Comparison of ENCODE assay signal across 28 cellular contexts in the genomic region with DNA sequence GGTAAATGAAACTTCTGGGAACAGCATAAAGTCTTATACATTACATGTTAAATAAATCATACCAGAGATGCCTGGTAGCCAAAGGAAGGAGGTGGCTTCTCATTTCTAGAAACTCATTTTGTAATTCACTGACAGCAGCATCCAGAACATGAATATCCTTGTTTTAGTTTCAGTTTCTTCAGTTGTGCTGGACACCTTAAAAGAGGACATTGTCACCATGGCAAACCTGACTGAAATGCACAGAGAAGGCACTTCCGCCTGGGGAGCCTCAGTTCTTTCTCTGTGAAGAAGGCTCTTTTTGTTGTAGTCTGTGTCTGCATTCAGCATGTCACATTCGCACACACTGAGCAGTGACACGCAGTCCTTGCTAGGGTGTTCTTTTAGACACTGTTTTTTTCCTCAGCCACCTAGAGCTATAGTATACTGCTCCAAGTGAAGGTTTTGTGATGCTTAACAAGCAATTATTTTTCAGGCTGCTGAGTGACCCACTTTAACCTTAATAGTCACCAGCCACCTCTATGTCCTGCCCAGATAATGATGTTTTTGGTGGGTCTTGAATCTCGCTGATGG. TPM values are rescaled to one million over a fixed set of nuclear protein-coding genes. Genes with fewer than 3 reads are reported as not detected.
DNase-seq lines count a peak whose midpoint lies in the region; ATAC-seq and TF ChIP-seq lines count a peak whose summit lies in the region.
"Had no signal": no experiment of that assay in that cellular context is flagged by ENCODE, and none has a peak within 500 bp of the region (broad histone marks: within the 10 kb centered on the region; RNA-seq: fewer than 3 reads in every experiment).

No MANE protein-coding gene starts in this region.

- no peaks in the 10 kb centered on the region for H3K36me3 Mint-ChIP-seq in CD4-positive, alpha-beta memory T cell
- H3K36me3 Mint-ChIP-seq: stimulated activated effector memory CD8-positive, alpha-beta T cell treated with anti-CD3 and anti-CD28 coated beads, Interleukin-12 subunit alpha, Interleukin-12 subunit beta, amount 100 ng/mL, for 72 hours had no signal

- H3K4me3 Mint-ChIP-seq in CD4-positive, alpha-beta memory T cell = no peak overlapping the region
- H3K4me3 Mint-ChIP-seq: activated naive CD4-positive, alpha-beta T cell treated with anti-CD3 and anti-CD28 coated beads for 36 hours; activated T-cell treated with anti-CD3 and anti-CD28 coated beads, Interleukin-2, amount 50 U/mL, for 72 hours; stimulated activated effector memory CD8-positive, alpha-beta T cell treated with anti-CD3 and anti-CD28 coated beads, Interleukin-12 subunit alpha, Interleukin-12 subunit beta, amount 100 ng/mL, for 72 hours; T-helper 17 cell had no signal

- H3K4me3 ChIP-seq in heart right ventricle = no peak overlapping the region
- no peak overlapping the region for H3K4me3 ChIP-seq in CD4-positive, alpha-beta memory T cell (ENCODE audit: low read length in 2 of 2)
- H3K4me3 ChIP-seq: cardiac muscle cell, SK-N-MC, skin epidermis, testis, vagina had no signal

- no peak for TF ChIP-seq CTCF in heart right ventricle (IDR thresholded peaks at IDR 0.05)

- ATAC-seq in GM18868 (IDR thresholded peaks at IDR 0.05; ENCODE audit: unreplicated experiment) (peak; percentile 38), heart right ventricle (no peak), GM21423 (IDR thresholded peaks at IDR 0.05; ENCODE audit: unreplicated experiment) (no peak)
- ATAC-seq: activated T-cell treated with anti-CD3 and anti-CD28 coated beads, Interleukin-2, amount 50 U/mL, for 72 hours; stimulated activated effector memory CD8-positive, alpha-beta T cell treated with anti-CD3 and anti-CD28 coated beads, Interleukin-12 subunit alpha, Interleukin-12 subunit beta, amount 100 ng/mL, for 72 hours; T-helper 17 cell had no signal

- no peak overlapping the region for H3K27ac ChIP-seq in heart right ventricle
- no peak overlapping the region for H3K27ac ChIP-seq in CD4-positive, alpha-beta memory T cell (ENCODE audit: low read depth, low read length)
- H3K27ac ChIP-seq: cardiac muscle cell, SK-N-MC, skin epidermis, testis, vagina had no signal

- H3K4me1 ChIP-seq in heart right ventricle = no peaks in the 10 kb centered on the region
- no peaks in the 10 kb centered on the region for H3K4me1 ChIP-seq in CD4-positive, alpha-beta memory T cell (ENCODE audit: insufficient read depth, low read length)
- H3K4me1 ChIP-seq: testis, vagina had no signal

- peaks cover 0 to 41% (median 12%) of the 10 kb centered on the region in 7 donors for H3K27me3 ChIP-seq in heart right ventricle
- H3K27me3 ChIP-seq in CD4-positive, alpha-beta memory T cell (ENCODE audit: insufficient read depth, low read length) = no peaks in the 10 kb centered on the region
- H3K27me3 ChIP-seq: cardiac muscle cell, testis, vagina had no signal

- no peaks in the 10 kb centered on the region for H3K9me3 ChIP-seq in heart right ventricle
- H3K9me3 ChIP-seq in CD4-positive, alpha-beta memory T cell (ENCODE audit: control insufficient read depth in 1 of 2, low read length in 2 of 2) = no peaks in the 10 kb centered on the region
- H3K9me3 ChIP-seq: testis, vagina had no signal

- H3K27ac Mint-ChIP-seq in CD4-positive, alpha-beta memory T cell = no peak overlapping the region
- H3K27ac Mint-ChIP-seq: activated naive CD4-positive, alpha-beta T cell treated with anti-CD3 and anti-CD28 coated beads for 36 hours; activated T-cell treated with anti-CD3 and anti-CD28 coated beads, Interleukin-2, amount 50 U/mL, for 72 hours; stimulated activated effector memory CD8-positive, alpha-beta T cell treated with anti-CD3 and anti-CD28 coated beads, Interleukin-12 subunit alpha, Interleukin-12 subunit beta, amount 100 ng/mL, for 72 hours; T-helper 17 cell had no signal

- H3K9me3 Mint-ChIP-seq in CD4-positive, alpha-beta memory T cell = no peaks in the 10 kb centered on the region
- H3K9me3 Mint-ChIP-seq: activated naive CD4-positive, alpha-beta T cell treated with anti-CD3 and anti-CD28 coated beads for 36 hours; activated T-cell treated with anti-CD3 and anti-CD28 coated beads, Interleukin-2, amount 50 U/mL, for 72 hours had no signal

- POLR2A ChIA-PET in CD4-positive, alpha-beta memory T cell (lab: Charles Lee; ENCODE audit: partially characterized antibody) = no interaction called here

- peaks cover 3 to 8% of the 10 kb centered on the region in 2 donors for H3K27me3 Mint-ChIP-seq in CD4-positive, alpha-beta memory T cell

- no peaks in the 10 kb centered on the region for H3K4me1 Mint-ChIP-seq in CD4-positive, alpha-beta memory T cell
- H3K4me1 Mint-ChIP-seq: stimulated activated effector memory CD8-positive, alpha-beta T cell treated with anti-CD3 and anti-CD28 coated beads, Interleukin-12 subunit alpha, Interleukin-12 subunit beta, amount 100 ng/mL, for 72 hours had no signal

- CTCF ChIA-PET in CD4-positive, alpha-beta memory T cell (lab: Charles Lee; ENCODE audit: partially characterized antibody) = interaction anchor here (1.0 kb wide), 1 partner anchor 9 kb away, joined by 3 read pairs; a partner anchor contains a TSS

- H3K36me3 ChIP-seq in heart right ventricle = no peaks in the 10 kb centered on the region
- H3K36me3 ChIP-seq in CD4-positive, alpha-beta memory T cell (ENCODE audit: insufficient read depth, low read length) = no peaks in the 10 kb centered on the region
- H3K36me3 ChIP-seq: cardiac muscle cell, vagina had no signal

- DNase-seq in Ammon's horn (ENCODE audit: low spot score) = peak; percentile 10
- DNase-seq in OCI-M1 (lab: John Stamatoyannopoulos, UW) = peak; percentile 38
- peak; percentile 47 for DNase-seq in medulla oblongata (ENCODE audit: extremely low spot score)
- no peak for DNase-seq in heart right ventricle
- no peak for DNase-seq in activated CD4-positive, alpha-beta T cell treated with anti-CD3 and anti-CD28 coated beads, Interleukin-2, amount 50 U/mL, for 48 hours
- no peak for DNase-seq in CD4-positive, alpha-beta memory T cell
- DNase-seq: activated CD4-positive, alpha-beta T cell treated with anti-CD3 and anti-CD28 coated beads for 48 hours; activated naive CD4-positive, alpha-beta T cell treated with anti-CD3 and anti-CD28 coated beads for 36 hours; activated T-cell treated with anti-CD3 and anti-CD28 coated beads, Interleukin-2, amount 50 U/mL, for 72 hours; COR-L47; kidney glomerular epithelial cell; NCI-H1048; NCI-H187; NCI-H526; stimulated activated CD4-positive, alpha-beta T cell treated with anti-CD3 and anti-CD28 coated beads, Interleukin-2, amount 100 ng/mL, for 24 hours; T-helper 17 cell; testis had no signal

- intact Hi-C loops in heart right ventricle (cut with DNase I) = no loop called here
- intact Hi-C loops in CD4-positive, alpha-beta memory T cell (cut with micrococcal nuclease) = no loop called here

- WGBS in heart right ventricle, 2 donors = 51 to 59% methylated on average over 4 of the region's 4 CpGs

RNA-seq across cellular contexts. Expression of a gene that starts 9.5 kb away (rescaled TPM):
- total RNA-seq in heart right ventricle = under 1 TPM in 1 of 10 donors, not detected in 9; 0.16 TPM
- under 1 TPM in 1 of 2 donors, not detected in 1; 0.03 TPM for polyA plus RNA-seq in heart right ventricle
- total RNA-seq in CD4-positive, alpha-beta memory T cell = not detected
- under 1 TPM in 1 of 2 donors, not detected in 1; 0.97 TPM for polyA plus RNA-seq in CD4-positive, alpha-beta memory T cell
- total RNA-seq: activated naive CD4-positive, alpha-beta T cell treated with anti-CD3 and anti-CD28 coated beads for 36 hours; activated T-cell treated with anti-CD3 and anti-CD28 coated beads, Interleukin-2, amount 50 U/mL, for 72 hours; cardiac muscle cell; endothelial cell of umbilical vein; LHCN-M2; lung microvascular endothelial cell; T-helper 17 cell had no signal
- polyA plus RNA-seq: BJ, endothelial cell of umbilical vein had no signal

Comparison
In these comparisons a context has a peak if more than half of its experiments do, and no peak if none do; other contexts are left out.
1. DNase-seq: peak in Ammon's horn (single experiment), OCI-M1 (single experiment) and medulla oblongata (single experiment); none in heart right ventricle (0 of 2), activated CD4-positive, alpha-beta T cell treated with anti-CD3 and anti-CD28 coated beads, Interleukin-2, amount 50 U/mL, for 48 hours (0 of 2) and CD4-positive, alpha-beta memory T cell (0 of 5).